14 cellular contexts compared by ENCODE assay signal in the genomic region with DNA sequence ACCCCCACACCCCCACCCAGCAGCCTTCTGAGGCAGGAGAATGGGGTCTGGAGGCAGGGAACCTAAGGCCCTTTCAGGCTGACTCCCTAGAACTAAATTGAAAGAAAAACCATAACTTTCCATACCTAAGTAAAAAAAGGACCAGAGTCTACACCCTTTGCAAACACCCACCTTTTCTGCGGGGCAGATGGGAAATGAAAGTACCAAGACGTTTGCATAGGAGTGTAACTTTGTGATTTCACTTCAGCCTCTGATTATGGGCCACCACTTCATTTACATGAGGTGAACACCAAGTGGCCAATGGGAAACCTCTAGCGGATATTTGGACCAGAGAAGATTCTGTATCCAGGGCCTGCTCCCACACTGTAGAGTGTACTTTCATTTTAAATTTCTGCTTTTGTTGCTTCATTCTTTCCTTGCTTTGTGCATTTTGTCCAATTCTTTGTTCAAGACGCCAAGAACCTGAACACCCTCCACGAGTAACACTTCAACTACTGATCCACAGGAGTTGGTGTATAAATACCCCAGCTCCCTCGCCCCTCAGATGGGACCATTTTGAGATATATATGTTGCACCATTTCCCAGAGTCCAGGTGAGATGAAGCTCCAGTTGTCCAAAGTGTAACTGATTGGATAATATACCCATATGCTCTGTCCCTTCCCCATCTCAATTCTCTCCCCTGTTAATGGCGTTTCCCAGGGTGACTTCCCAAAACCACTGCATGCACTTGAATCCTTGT.
DNase-seq lines count a peak whose midpoint lies in the region; ATAC-seq and TF ChIP-seq lines count a peak whose summit lies in the region.
"Had no signal": no experiment of that assay in that cellular context is flagged by ENCODE, and none has a peak within 500 bp of the region (broad histone marks: within the 10 kb centered on the region; RNA-seq: fewer than 3 reads in every experiment).

No MANE protein-coding gene starts in this region.

- CTCF ChIA-PET in GM10248 (lab: Yijun Ruan, JAX), result no interaction called here

- peak; percentile 71 for ATAC-seq in GM19324 (IDR thresholded peaks at IDR 0.05; ENCODE audit: low FRiP score, unreplicated experiment)
- peak; percentile 84 for ATAC-seq in HG02642 (IDR thresholded peaks at IDR 0.05; ENCODE audit: poor library complexity, unreplicated experiment)
- peak; percentile 81 for ATAC-seq in HG03457 (IDR thresholded peaks at IDR 0.05; ENCODE audit: unreplicated experiment)
- ATAC-seq: A549 had no signal

- no peak overlapping the region for H3K4me3 ChIP-seq in foreskin fibroblast (ENCODE audit: low read depth in 1 of 2, low read length in 2 of 2)
- H3K4me3 ChIP-seq: A549, SK-N-MC had no signal

- peak; percentile 52 for DNase-seq in GM10248 (ENCODE audit: extremely low spot score)
- no peak for DNase-seq in T-helper 9 cell
- DNase-seq in foreskin fibroblast, result no peak
- no peak for DNase-seq in epidermal melanocyte (ENCODE audit: insufficient read length, low spot score)
- no peak for DNase-seq in activated CD4-positive, alpha-beta T cell treated with anti-CD3 and anti-CD28 coated beads for 4 hours
- DNase-seq: DMS53, NCI-H1092 treated with DMSO at 0.1 percent for 48 hours, NCI-H774, substantia nigra had no signal

- no peak for TF ChIP-seq CTCF in GM10248 (IDR thresholded peaks at IDR 0.05; ENCODE audit: control extremely low read depth, extremely low read depth, low read depth, missing control alignments)
- TF ChIP-seq CTCF in foreskin fibroblast (IDR thresholded peaks at IDR 0.05; ENCODE audit: low read depth, low read length), result no peak

- POLR2A ChIA-PET in GM10248 (lab: Yijun Ruan, JAX), result no interaction called here
